Comparison of ENCODE assay signal across 8 cellular contexts in the genomic region with DNA sequence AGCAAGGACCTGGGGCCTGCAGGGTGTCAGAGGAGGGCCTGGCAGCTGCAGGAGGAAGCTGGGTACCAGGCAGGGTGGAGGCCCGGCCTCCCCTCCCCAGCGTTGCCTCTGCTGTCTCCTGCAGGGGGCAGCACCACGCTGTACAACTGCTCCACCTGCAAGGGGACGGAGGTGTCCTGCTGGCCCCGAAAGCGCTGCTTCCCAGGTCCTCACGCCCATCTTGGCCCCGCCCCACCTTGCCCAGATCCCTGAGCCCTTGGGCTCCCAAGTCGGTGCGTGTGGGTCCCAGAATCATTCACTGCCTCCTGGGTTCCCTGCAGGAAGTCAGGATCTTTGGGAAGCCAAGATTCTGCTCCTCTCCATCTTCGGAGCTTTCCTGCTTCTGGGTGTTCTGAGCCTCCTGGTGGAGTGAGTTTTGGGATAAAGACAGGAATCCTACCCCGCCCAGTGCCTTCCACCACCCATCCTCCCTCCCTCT.
DNase-seq lines count a peak whose midpoint lies in the region; ATAC-seq and TF ChIP-seq lines count a peak whose summit lies in the region.

No MANE protein-coding gene starts in this region.

- H3K4me3 ChIP-seq in GM12875 (ENCODE audit: low read depth, low read length), result no peak overlapping the region

- H3K27me3 ChIP-seq in layer of hippocampus (ENCODE audit: control insufficient read depth, insufficient read depth, low read length), result peaks cover 2% of the 10 kb centered on the region

- peak; percentile 95 for TF ChIP-seq CTCF in GM12875 (IDR thresholded peaks at IDR 0.05; ENCODE audit: borderline replicate concordance, insufficient read depth, low read depth, low read length)

- peak overlapping the region; percentile 94 for H3K27ac ChIP-seq in layer of hippocampus (ENCODE audit: low read depth, low read length)

- DNase-seq in 8988T, result peak; percentile 86
- peak; percentile 48 for DNase-seq in NCI-H2196 treated with DMSO at 0.1 percent for 48 hours (lab: John Stamatoyannopoulos, UW; ENCODE audit: unreplicated experiment)
- DNase-seq in activated CD4-positive, alpha-beta T cell treated with anti-CD3 and anti-CD28 coated beads for 1 hour, result peak; percentile 77
- peak; percentile 85 for DNase-seq in cerebellar cortex (ENCODE audit: low spot score)
- peak; percentile 87 to 91 for DNase-seq in stimulated activated CD4-positive, alpha-beta T cell treated with anti-CD3 and anti-CD28 coated beads, Interleukin-2, amount 100 ng/mL, for 24 hours

- no peak for ATAC-seq in GM21447 (IDR thresholded peaks at IDR 0.05; ENCODE audit: unreplicated experiment)
